In the genomic region with DNA sequence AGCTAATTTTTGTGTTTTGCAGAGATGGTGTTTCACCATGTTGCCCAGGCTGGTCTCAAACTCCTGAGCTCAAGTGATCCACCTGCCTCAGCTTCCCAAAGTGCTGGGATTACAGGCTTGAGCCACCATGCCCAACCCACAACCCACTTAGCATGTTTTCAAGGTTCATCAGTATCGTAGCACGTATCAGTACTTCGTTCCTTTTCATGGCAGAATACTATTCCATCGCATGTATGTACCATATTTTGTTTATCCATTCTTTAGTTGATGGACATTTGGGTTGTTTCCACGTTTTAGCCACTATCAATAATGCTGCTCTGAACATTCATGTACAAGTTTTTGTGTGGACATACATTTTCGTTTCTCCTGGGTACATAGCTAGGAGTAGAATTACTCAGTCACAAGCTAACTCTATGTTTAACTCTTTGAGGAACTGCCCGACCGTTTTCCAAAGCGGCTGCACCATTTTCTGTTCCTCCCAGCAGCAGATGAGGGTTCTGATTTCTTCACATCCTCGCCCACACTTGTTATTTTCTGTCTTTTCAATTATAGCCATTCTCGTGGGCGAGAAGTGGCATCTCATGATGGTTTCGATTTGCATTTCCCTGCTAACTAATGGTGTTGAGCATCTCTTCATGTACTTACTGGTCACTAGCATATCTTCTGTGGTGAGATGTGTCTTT, we compare ENCODE assay signal across 1 cellular context.
TF ChIP-seq lines count a peak whose summit lies in the region.

No MANE protein-coding gene starts in this region.

TF ChIP-seq in GM12878, 131 proteins besides CTCF, POLR2A, EP300 and RAD21 (continued from another document):
- TF ChIP-seq, protein P1, sequence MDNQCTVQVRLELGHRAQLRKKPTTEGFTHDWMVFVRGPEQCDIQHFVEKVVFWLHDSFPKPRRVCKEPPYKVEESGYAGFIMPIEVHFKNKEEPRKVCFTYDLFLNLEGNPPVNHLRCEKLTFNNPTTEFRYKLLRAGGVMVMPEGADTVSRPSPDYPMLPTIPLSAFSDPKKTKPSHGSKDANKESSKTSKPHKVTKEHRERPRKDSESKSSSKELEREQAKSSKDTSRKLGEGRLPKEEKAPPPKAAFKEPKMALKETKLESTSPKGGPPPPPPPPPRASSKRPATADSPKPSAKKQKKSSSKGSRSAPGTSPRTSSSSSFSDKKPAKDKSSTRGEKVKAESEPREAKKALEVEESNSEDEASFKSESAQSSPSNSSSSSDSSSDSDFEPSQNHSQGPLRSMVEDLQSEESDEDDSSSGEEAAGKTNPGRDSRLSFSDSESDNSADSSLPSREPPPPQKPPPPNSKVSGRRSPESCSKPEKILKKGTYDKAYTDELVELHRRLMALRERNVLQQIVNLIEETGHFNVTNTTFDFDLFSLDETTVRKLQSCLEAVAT (IDR thresholded peaks at IDR 0.05), result no peak
- TF ChIP-seq, protein P2, sequence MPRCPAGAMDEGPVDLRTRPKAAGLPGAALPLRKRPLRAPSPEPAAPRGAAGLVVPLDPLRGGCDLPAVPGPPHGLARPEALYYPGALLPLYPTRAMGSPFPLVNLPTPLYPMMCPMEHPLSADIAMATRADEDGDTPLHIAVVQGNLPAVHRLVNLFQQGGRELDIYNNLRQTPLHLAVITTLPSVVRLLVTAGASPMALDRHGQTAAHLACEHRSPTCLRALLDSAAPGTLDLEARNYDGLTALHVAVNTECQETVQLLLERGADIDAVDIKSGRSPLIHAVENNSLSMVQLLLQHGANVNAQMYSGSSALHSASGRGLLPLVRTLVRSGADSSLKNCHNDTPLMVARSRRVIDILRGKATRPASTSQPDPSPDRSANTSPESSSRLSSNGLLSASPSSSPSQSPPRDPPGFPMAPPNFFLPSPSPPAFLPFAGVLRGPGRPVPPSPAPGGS (IDR thresholded peaks at IDR 0.05; ENCODE audit: borderline replicate concordance, insufficient read depth, low read depth, low read length, poor library complexity, severe bottlenecking), result no peak
- TF ChIP-seq STAT1 (conservative IDR thresholded peaks at IDR 0.05) (no peak), SREBF1 (IDR thresholded peaks at IDR 0.05; ENCODE audit: low read length) (no peak), TCF3 (IDR thresholded peaks at IDR 0.05; ENCODE audit: borderline replicate concordance, insufficient read depth, low read depth, low read length) (no peak), MEF2B (IDR thresholded peaks at IDR 0.05; ENCODE audit: partially characterized antibody, poor library complexity, severe bottlenecking) (no peak), YBX1 (IDR thresholded peaks at IDR 0.05) (no peak), CHD1 (IDR thresholded peaks at IDR 0.05; ENCODE audit: low read depth, low read length) (no peak), SUPT20H (IDR thresholded peaks at IDR 0.05; ENCODE audit: borderline replicate concordance, control insufficient read depth, low read depth, low read length) (no peak), CHD2 (IDR thresholded peaks at IDR 0.05; ENCODE audit: borderline replicate concordance, low read depth, low read length) (no peak)
- TF ChIP-seq, protein P3, sequence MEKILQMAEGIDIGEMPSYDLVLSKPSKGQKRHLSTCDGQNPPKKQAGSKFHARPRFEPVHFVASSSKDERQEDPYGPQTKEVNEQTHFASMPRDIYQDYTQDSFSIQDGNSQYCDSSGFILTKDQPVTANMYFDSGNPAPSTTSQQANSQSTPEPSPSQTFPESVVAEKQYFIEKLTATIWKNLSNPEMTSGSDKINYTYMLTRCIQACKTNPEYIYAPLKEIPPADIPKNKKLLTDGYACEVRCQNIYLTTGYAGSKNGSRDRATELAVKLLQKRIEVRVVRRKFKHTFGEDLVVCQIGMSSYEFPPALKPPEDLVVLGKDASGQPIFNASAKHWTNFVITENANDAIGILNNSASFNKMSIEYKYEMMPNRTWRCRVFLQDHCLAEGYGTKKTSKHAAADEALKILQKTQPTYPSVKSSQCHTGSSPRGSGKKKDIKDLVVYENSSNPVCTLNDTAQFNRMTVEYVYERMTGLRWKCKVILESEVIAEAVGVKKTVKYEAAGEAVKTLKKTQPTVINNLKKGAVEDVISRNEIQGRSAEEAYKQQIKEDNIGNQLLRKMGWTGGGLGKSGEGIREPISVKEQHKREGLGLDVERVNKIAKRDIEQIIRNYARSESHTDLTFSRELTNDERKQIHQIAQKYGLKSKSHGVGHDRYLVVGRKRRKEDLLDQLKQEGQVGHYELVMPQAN (conservative IDR thresholded peaks at IDR 0.05), result no peak
- TF ChIP-seq, protein P4, sequence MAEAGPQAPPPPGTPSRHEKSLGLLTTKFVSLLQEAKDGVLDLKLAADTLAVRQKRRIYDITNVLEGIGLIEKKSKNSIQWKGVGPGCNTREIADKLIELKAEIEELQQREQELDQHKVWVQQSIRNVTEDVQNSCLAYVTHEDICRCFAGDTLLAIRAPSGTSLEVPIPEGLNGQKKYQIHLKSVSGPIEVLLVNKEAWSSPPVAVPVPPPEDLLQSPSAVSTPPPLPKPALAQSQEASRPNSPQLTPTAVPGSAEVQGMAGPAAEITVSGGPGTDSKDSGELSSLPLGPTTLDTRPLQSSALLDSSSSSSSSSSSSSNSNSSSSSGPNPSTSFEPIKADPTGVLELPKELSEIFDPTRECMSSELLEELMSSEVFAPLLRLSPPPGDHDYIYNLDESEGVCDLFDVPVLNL (IDR thresholded peaks at IDR 0.05; ENCODE audit: low read depth, low read length), result no peak
- TF ChIP-seq, protein P5, sequence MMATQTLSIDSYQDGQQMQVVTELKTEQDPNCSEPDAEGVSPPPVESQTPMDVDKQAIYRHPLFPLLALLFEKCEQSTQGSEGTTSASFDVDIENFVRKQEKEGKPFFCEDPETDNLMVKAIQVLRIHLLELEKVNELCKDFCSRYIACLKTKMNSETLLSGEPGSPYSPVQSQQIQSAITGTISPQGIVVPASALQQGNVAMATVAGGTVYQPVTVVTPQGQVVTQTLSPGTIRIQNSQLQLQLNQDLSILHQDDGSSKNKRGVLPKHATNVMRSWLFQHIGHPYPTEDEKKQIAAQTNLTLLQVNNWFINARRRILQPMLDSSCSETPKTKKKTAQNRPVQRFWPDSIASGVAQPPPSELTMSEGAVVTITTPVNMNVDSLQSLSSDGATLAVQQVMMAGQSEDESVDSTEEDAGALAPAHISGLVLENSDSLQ (IDR thresholded peaks at IDR 0.05), result no peak
